Comparison of ENCODE assay signal across 27 cellular contexts in genomic region chr5:92998456-92998855, GRCh38.
A peak's percentile ranks its signal among the peaks of the same experiment; 100 is the strongest.
DNase-seq lines count a peak whose midpoint lies in the region; ATAC-seq and TF ChIP-seq lines count a peak whose summit lies in the region.
"Had no signal": no experiment of that assay in that cellular context is flagged by ENCODE, and none has a peak within 500 bp of the region (broad histone marks: within the 10 kb centered on the region; RNA-seq: fewer than 3 reads in every experiment).

No MANE protein-coding gene starts in this region.

- H4K20me1 ChIP-seq in hepatocyte (ENCODE audit: insufficient read depth, poor library complexity, severe bottlenecking) = no peaks in the 10 kb centered on the region

- no peak overlapping the region for H3K9ac ChIP-seq in neuronal stem cell (ENCODE audit: low read depth, low read length, poor library complexity)

- H3K27ac Mint-ChIP-seq in T-cell = no peak overlapping the region
- H3K27ac Mint-ChIP-seq: activated CD8-positive, alpha-beta T cell treated with anti-CD3 and anti-CD28 coated beads, Interleukin-2, amount 10 ng/mL, durations not matched to agents 7 days and 5 days; activated naive CD8-positive, alpha-beta T cell treated with anti-CD3 and anti-CD28 coated beads, Interleukin-2, amount 50 U/mL, for 24 hours; CD8-positive, alpha-beta memory T cell had no signal

- H3K27me3 ChIP-seq in ACC112 (ENCODE audit: insufficient read depth, low read length) (no peaks in the 10 kb centered on the region), hepatocyte (no peaks in the 10 kb centered on the region), neuronal stem cell (ENCODE audit: control insufficient read depth in 3 of 3, insufficient read depth in 3 of 3, low read depth in 1 of 3, low read length in 3 of 3) (no peaks in the 10 kb centered on the region)
- H3K27me3 ChIP-seq: body of pancreas, MG63, stomach, tibial artery had no signal

- no peak overlapping the region for H2BK5ac ChIP-seq in neuronal stem cell (ENCODE audit: low read length)

- H3K4me3 Mint-ChIP-seq in T-cell = no peak overlapping the region
- H3K4me3 Mint-ChIP-seq: activated CD8-positive, alpha-beta T cell treated with anti-CD3 and anti-CD28 coated beads, Interleukin-2, amount 10 ng/mL, durations not matched to agents 7 days and 5 days; activated naive CD8-positive, alpha-beta T cell treated with anti-CD3 and anti-CD28 coated beads, Interleukin-2, amount 50 U/mL, for 24 hours; CD8-positive, alpha-beta memory T cell had no signal

- H2BK12ac ChIP-seq in neuronal stem cell (ENCODE audit: low read length) = no peak overlapping the region

- H3K14ac ChIP-seq in neuronal stem cell (ENCODE audit: low read length) = no peak overlapping the region

- no peak overlapping the region for H3K4ac ChIP-seq in neuronal stem cell (ENCODE audit: low read length)

- H3K27me3 Mint-ChIP-seq in T-cell = no peaks in the 10 kb centered on the region
- H3K27me3 Mint-ChIP-seq: activated naive CD8-positive, alpha-beta T cell treated with anti-CD3 and anti-CD28 coated beads, Interleukin-2, amount 50 U/mL, for 24 hours; CD8-positive, alpha-beta memory T cell had no signal

- no peak overlapping the region for H4K91ac ChIP-seq in neuronal stem cell (ENCODE audit: low read depth, low read length, poor library complexity)

- no peaks in the 10 kb centered on the region for H3K9me3 ChIP-seq in hepatocyte (ENCODE audit: low read depth)
- peaks cover 0 to 17% of the 10 kb centered on the region in 2 donors for H3K9me3 ChIP-seq in neuronal stem cell (replicated peaks in 1 of 2; ENCODE audit: control insufficient read depth in 2 of 2, insufficient read depth in 1 of 2, low read depth in 1 of 2, low read length in 2 of 2)
- H3K9me3 ChIP-seq: body of pancreas had no signal

- 25% methylated on average over 5 of the region's 5 CpGs for WGBS in hepatocyte (ENCODE audit: low lambda C conversion rate, missing lambda C conversion rate)
- no CpG with 5 or more reads among the region's 5 CpGs for WGBS in neuronal stem cell (ENCODE audit: extremely low coverage in 2 of 2, insufficient read length in 2 of 2, insufficient replicate concordance in 1 of 2), 2 donors

- no peak overlapping the region for H2BK120ac ChIP-seq in neuronal stem cell (ENCODE audit: low read depth, low read length)

- no peak overlapping the region for H3K18ac ChIP-seq in neuronal stem cell (ENCODE audit: low read length)

- TF ChIP-seq CTCF in hepatocyte (IDR thresholded peaks at IDR 0.05; ENCODE audit: poor library complexity) = no peak

- no peak overlapping the region for H3K23ac ChIP-seq in neuronal stem cell (ENCODE audit: low read depth, low read length, poor library complexity)

- H3K9me2 ChIP-seq in hepatocyte (replicated peaks; ENCODE audit: insufficient read depth) = no peaks in the 10 kb centered on the region

- no peak overlapping the region for H2BK15ac ChIP-seq in neuronal stem cell (ENCODE audit: low read length)

- H3K4me1 ChIP-seq in ACC112 (ENCODE audit: control insufficient read depth, insufficient read depth, low read length, unreplicated experiment) = no peaks in the 10 kb centered on the region
- no peaks in the 10 kb centered on the region for H3K4me1 ChIP-seq in hepatocyte (ENCODE audit: insufficient read depth)
- peaks cover 0 to 3% of the 10 kb centered on the region in 2 donors for H3K4me1 ChIP-seq in neuronal stem cell (ENCODE audit: control insufficient read depth in 2 of 2, insufficient read depth in 1 of 2, low read depth in 1 of 2, low read length in 2 of 2)
- H3K4me1 ChIP-seq: body of pancreas, lower lobe of right lung, stomach, tibial artery had no signal

- no peak for ATAC-seq in T-cell (replicated peaks in 1 of 4)
- ATAC-seq: activated CD8-positive, alpha-beta T cell treated with anti-CD3 and anti-CD28 coated beads, Interleukin-2, amount 10 ng/mL, durations not matched to agents 7 days and 5 days; activated naive CD8-positive, alpha-beta T cell treated with anti-CD3 and anti-CD28 coated beads, Interleukin-2, amount 50 U/mL, for 24 hours; body of pancreas; K562; Panc1 had no signal

- no peaks in the 10 kb centered on the region for H3K4me1 Mint-ChIP-seq in T-cell
- H3K4me1 Mint-ChIP-seq: activated naive CD8-positive, alpha-beta T cell treated with anti-CD3 and anti-CD28 coated beads, Interleukin-2, amount 50 U/mL, for 24 hours; CD8-positive, alpha-beta memory T cell had no signal

- peaks cover 7 to 19% (median 8%) of the 10 kb centered on the region in 3 donors for H3K9me3 Mint-ChIP-seq in T-cell

- H3K79me1 ChIP-seq in neuronal stem cell (ENCODE audit: low read depth, low read length) = no peaks in the 10 kb centered on the region

- H3K79me2 ChIP-seq in ACC112 (ENCODE audit: control insufficient read depth, insufficient read depth, low read length, unreplicated experiment) (no peaks in the 10 kb centered on the region), hepatocyte (no peaks in the 10 kb centered on the region)

- CTCF ChIA-PET in T-cell (lab: Charles Lee) = no interaction called here

- H3K4me3 ChIP-seq in ACC112 (ENCODE audit: low read depth, low read length) (peak overlapping the region; percentile 55), hepatocyte (no peak overlapping the region), neuronal stem cell (ENCODE audit: low read length in 2 of 2) (no peak overlapping the region)
- H3K4me3 ChIP-seq: body of pancreas, K562, lower lobe of right lung, MG63, stomach, tibial artery had no signal

- H3K36me3 Mint-ChIP-seq in T-cell = no peaks in the 10 kb centered on the region
- H3K36me3 Mint-ChIP-seq: CD8-positive, alpha-beta memory T cell had no signal

- H2AFZ ChIP-seq in ACC112 (ENCODE audit: low read length, unreplicated experiment) = peak overlapping the region; percentile 37
- no peak overlapping the region for H2AFZ ChIP-seq in hepatocyte
- peak overlapping the region; percentile 31 for H2AFZ ChIP-seq in neuronal stem cell (ENCODE audit: low read length)

- DNase-seq in OCI-M1 (lab: John Stamatoyannopoulos, UW) (peak; percentile 7), hepatocyte (ENCODE audit: low spot score) (no peak), neuronal stem cell (ENCODE audit: low spot score) (no peak), globus pallidus (ENCODE audit: low spot score) (no peak), NCI-H82 (lab: John Stamatoyannopoulos, UW) (no peak), T-cell (no peak), DMS153 treated with DMSO at 0.1 percent for 48 hours (lab: John Stamatoyannopoulos, UW; ENCODE audit: unreplicated experiment) (no peak)
- DNase-seq: 8988T; activated CD4-positive, alpha-beta T cell treated with anti-CD3 and anti-CD28 coated beads for 1 hour; activated CD8-positive, alpha-beta T cell treated with anti-CD3 and anti-CD28 coated beads, Interleukin-2, amount 10 ng/mL, durations not matched to agents 7 days and 5 days; activated gamma-delta T cell; activated naive CD8-positive, alpha-beta T cell treated with anti-CD3 and anti-CD28 coated beads, Interleukin-2, amount 50 U/mL, for 24 hours; body of pancreas; CD8-positive, alpha-beta memory T cell; effector CD4-positive, alpha-beta T cell; islet precursor cell; lower lobe of right lung; MG63; NCI-H1417 treated with DMSO at 0.1 percent for 48 hours; NCI-H510A; SIG-M5; stomach; tibial artery had no signal

- H3K27ac ChIP-seq in ACC112 (ENCODE audit: low read depth, low read length) (no peak overlapping the region), hepatocyte (peak overlapping the region; percentile 36), neuronal stem cell (replicated peaks; ENCODE audit: low read length) (no peak overlapping the region)
- H3K27ac ChIP-seq: body of pancreas, epithelial cell of prostate, lower lobe of right lung, stomach, tibial artery had no signal

- H3K4me2 ChIP-seq in hepatocyte = peak overlapping the region; percentile 55
- no peak overlapping the region for H3K4me2 ChIP-seq in neuronal stem cell (ENCODE audit: insufficient read depth, low read length, poor library complexity, severe bottlenecking)

- H3K36me3 ChIP-seq in ACC112 (ENCODE audit: insufficient read depth, low read length) (peaks cover 8% of the 10 kb centered on the region; the same call in 1 of the 2 replicates), hepatocyte (replicated peaks; ENCODE audit: insufficient read depth, low read depth) (no peaks in the 10 kb centered on the region), neuronal stem cell (replicated peaks in 1 of 2; ENCODE audit: control insufficient read depth in 2 of 2, insufficient read depth in 2 of 2, low read length in 2 of 2) (no peaks in the 10 kb centered on the region)
- H3K36me3 ChIP-seq: lower lobe of right lung, MG63, stomach, tibial artery had no signal

- no peak overlapping the region for H4K8ac ChIP-seq in neuronal stem cell (ENCODE audit: low read depth, low read length)

- POLR2A ChIA-PET in T-cell (lab: Charles Lee) = no interaction called here

- H2AK5ac ChIP-seq in neuronal stem cell (ENCODE audit: low read depth, low read length) = no peak overlapping the region
